9 cellular contexts compared by ENCODE assay signal in the genomic region with DNA sequence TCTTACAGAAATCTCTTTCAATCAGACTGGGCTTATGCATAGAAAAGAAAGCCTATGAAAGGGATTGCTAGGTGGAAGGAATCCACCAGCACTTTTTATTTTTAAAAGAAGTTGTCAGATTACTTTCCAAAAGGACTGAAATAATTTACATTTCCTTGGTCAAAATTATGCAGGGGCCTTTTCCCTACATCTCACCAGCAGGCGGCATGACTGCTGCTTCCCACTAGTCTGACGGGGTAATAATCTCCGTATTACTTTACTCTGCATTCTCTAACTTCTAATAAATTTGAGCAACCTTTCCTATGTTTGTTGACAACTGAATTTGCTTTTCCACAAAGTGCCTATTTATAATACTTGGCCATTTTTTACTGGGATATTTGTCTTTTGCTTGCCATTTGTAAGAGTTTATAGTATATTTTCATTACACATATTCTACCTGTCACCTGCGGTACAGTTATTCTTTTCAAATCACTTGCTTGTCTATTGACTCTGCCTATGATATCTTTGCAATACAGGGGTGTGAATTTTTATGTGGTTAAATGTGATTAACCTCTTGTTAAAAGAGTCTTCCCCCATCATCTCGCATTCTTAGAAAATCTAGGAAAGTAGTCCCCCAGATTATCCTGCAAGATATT. TPM values are rescaled to one million over a fixed set of nuclear protein-coding genes. Genes with fewer than 3 reads are reported as not detected.
A peak's percentile ranks its signal among the peaks of the same experiment; 100 is the strongest.
DNase-seq lines count a peak whose midpoint lies in the region; ATAC-seq and TF ChIP-seq lines count a peak whose summit lies in the region.
"Had no signal": no experiment of that assay in that cellular context is flagged by ENCODE, and none has a peak within 500 bp of the region (broad histone marks: within the 10 kb centered on the region; RNA-seq: fewer than 3 reads in every experiment).

No MANE protein-coding gene starts in this region.

- H3K27me3 ChIP-seq in left ventricle myocardium inferior (ENCODE audit: low read depth) (no peaks in the 10 kb centered on the region), esophagus squamous epithelium (peaks cover 0 to 8% (median 0%) of the 10 kb centered on the region in 4 donors), tibial artery (no peaks in the 10 kb centered on the region)

- WGBS in esophagus squamous epithelium, 2 donors = 63 to 64% methylated on average over 5 of the region's 5 CpGs

- H3K36me3 ChIP-seq in left ventricle myocardium inferior (no peaks in the 10 kb centered on the region), esophagus squamous epithelium (no peaks in the 10 kb centered on the region), tibial artery (no peaks in the 10 kb centered on the region)

- peaks cover 4% of the 10 kb centered on the region for H3K4me1 ChIP-seq in left ventricle myocardium inferior
- H3K4me1 ChIP-seq in esophagus squamous epithelium = peaks cover 0 to 9% (median 0%) of the 10 kb centered on the region in 3 donors
- no peaks in the 10 kb centered on the region for H3K4me1 ChIP-seq in tibial artery

- H3K9me3 ChIP-seq in left ventricle myocardium inferior (replicated peaks) = no peaks in the 10 kb centered on the region
- no peaks in the 10 kb centered on the region for H3K9me3 ChIP-seq in esophagus squamous epithelium
- no peaks in the 10 kb centered on the region for H3K9me3 ChIP-seq in tibial artery

- intact Hi-C loops in left ventricle myocardium inferior (cut with micrococcal nuclease) = loop anchor here (10.0 kb wide), 1 partner anchor 855 kb away; no protein-coding TSS in a partner anchor
- intact Hi-C loops in Right ventricle myocardium inferior (cut with DNase I) = loop anchor here (5.0 to 10.0 kb wide), 5 partner anchors 168 to 858 kb away; a partner anchor contains a TSS
- intact Hi-C loops in esophagus squamous epithelium (cut with DNase I) = loop anchor here (5.0 to 10.0 kb wide), 3 partner anchors 165 to 855 kb away; a partner anchor contains a TSS
- intact Hi-C loops in tibial artery (cut with DNase I; ENCODE audit: low total_unique reads) = loop anchor here (5.0 to 10.0 kb wide), 3 partner anchors 155 to 858 kb away; no protein-coding TSS in a partner anchor

- no peak for TF ChIP-seq POLR2A in esophagus squamous epithelium (IDR thresholded peaks at IDR 0.05)

- DNase-seq in left ventricle myocardium inferior (no peak), Right ventricle myocardium inferior (ENCODE audit: missing footprints) (no peak), NCI-H69 (lab: John Stamatoyannopoulos, UW) (peak; percentile 56), esophagus squamous epithelium (lab: John Stamatoyannopoulos, UW) (no peak), tibial artery (no peak)
- DNase-seq in activated CD8-positive, alpha-beta memory T cell treated with anti-CD3 and anti-CD28 coated beads, Interleukin-2, amount 50 U/mL, for 48 hours = no peak
- DNase-seq: activated T-cell treated with anti-CD3 and anti-CD28 coated beads for 4 hours had no signal

- H3K27ac ChIP-seq in left ventricle myocardium inferior (replicated peaks) (no peak overlapping the region), esophagus squamous epithelium (no peak overlapping the region), tibial artery (no peak overlapping the region)

- no peak overlapping the region for H3K4me3 ChIP-seq in left ventricle myocardium inferior
- no peak overlapping the region for H3K4me3 ChIP-seq in esophagus squamous epithelium
- no peak overlapping the region for H3K4me3 ChIP-seq in tibial artery

- TF ChIP-seq CTCF in left ventricle myocardium inferior (IDR thresholded peaks at IDR 0.05; ENCODE audit: borderline replicate concordance) = peak; percentile 43
- TF ChIP-seq CTCF in esophagus squamous epithelium (IDR thresholded peaks at IDR 0.05) = peak in 5 of 6 experiments; percentile 33 to 64 (median 50)
- peak; percentile 48 to 51 for TF ChIP-seq CTCF in tibial artery (IDR thresholded peaks at IDR 0.05)

- ATAC-seq in Right ventricle myocardium inferior = no peak
- ATAC-seq in HG03469 (IDR thresholded peaks at IDR 0.05; ENCODE audit: unreplicated experiment) = no peak
- no peak for ATAC-seq in GM19035 (IDR thresholded peaks at IDR 0.05; ENCODE audit: unreplicated experiment)

RNA-seq across cellular contexts. Expression of a gene that starts 51.9 kb away (rescaled TPM):
- 53.7 TPM for total RNA-seq in left ventricle myocardium inferior
- total RNA-seq in Right ventricle myocardium inferior = 48.9 TPM
- 10 to 100 TPM; 30.5 to 74.2 (median 43.6) TPM for total RNA-seq in esophagus squamous epithelium
